19 cellular contexts compared by ENCODE assay signal in the genomic region with DNA sequence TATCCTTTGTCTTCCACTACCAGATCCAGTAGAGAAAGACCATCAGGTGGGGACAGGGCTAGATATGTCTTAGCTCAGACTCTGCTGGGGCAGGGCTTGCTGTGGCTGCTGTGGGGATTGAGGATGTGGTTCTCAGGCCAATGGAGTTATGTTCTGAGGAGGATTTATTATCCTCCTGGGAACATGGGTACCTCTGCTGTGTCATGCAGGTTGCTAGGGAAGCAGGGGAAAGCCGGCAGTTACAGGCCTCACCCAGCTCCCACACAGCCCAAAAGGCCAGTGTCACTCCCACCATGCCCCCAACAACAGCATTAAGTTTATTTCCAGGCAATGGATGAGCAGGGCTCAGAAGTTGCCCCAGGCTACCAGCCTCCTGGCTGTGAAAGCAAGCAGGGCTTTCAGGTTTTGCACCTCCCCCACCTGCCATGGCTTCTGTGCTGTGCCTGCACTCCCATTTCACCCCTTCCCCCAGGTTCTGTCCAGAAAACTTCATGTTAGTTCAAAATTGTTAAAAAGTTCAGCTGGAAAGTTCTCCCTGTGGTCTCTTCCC.
DNase-seq lines count a peak whose midpoint lies in the region; ATAC-seq and TF ChIP-seq lines count a peak whose summit lies in the region.
"Had no signal": no experiment of that assay in that cellular context is flagged by ENCODE, and none has a peak within 500 bp of the region (broad histone marks: within the 10 kb centered on the region; RNA-seq: fewer than 3 reads in every experiment).

No MANE protein-coding gene starts in this region.

- peaks cover 15% of the 10 kb centered on the region for H3K4me1 Mint-ChIP-seq in nephron progenitor cell
- H3K4me1 Mint-ChIP-seq in activated T-cell treated with anti-CD3 and anti-CD28 coated beads, Interleukin-2, amount 50 U/mL, for 4 hours (ENCODE audit: low read depth) = no peaks in the 10 kb centered on the region

- H3K4me1 ChIP-seq in HAP-1 = peaks cover 6% of the 10 kb centered on the region

- H3K4me3 Mint-ChIP-seq in nephron progenitor cell = no peak overlapping the region
- no peak overlapping the region for H3K4me3 Mint-ChIP-seq in activated T-cell treated with anti-CD3 and anti-CD28 coated beads, Interleukin-2, amount 50 U/mL, for 4 hours
- H3K4me3 Mint-ChIP-seq: CD4-positive, alpha-beta T cell had no signal

- peaks cover 5% of the 10 kb centered on the region for H3K9me3 Mint-ChIP-seq in nephron progenitor cell
- peaks cover 11% of the 10 kb centered on the region for H3K9me3 Mint-ChIP-seq in activated T-cell treated with anti-CD3 and anti-CD28 coated beads, Interleukin-2, amount 50 U/mL, for 4 hours

- DNase-seq in HAP-1 (ENCODE audit: low spot score in 2 of 2) (peak; percentile 4 to 45), T1000 (lab: John Stamatoyannopoulos, UW) (peak; percentile 15), nephron progenitor cell (peak; percentile 4), NCI-H2107 treated with DMSO at 0.1 percent for 48 hours (lab: John Stamatoyannopoulos, UW; ENCODE audit: unreplicated experiment) (no peak), superior temporal gyrus (ENCODE audit: extremely low spot score) (no peak), NCI-H1105 (lab: John Stamatoyannopoulos, UW) (no peak)
- DNase-seq in activated T-cell treated with anti-CD3 and anti-CD28 coated beads, Interleukin-2, amount 50 U/mL, for 4 hours = no peak
- DNase-seq: CD4-positive, alpha-beta T cell; COR-L47; DMS79; HCEC 1CT; IMR-90; NCI-H1694; NCI-H2081; NCI-H82; SIG-M5; SK-N-SH had no signal

- no peak overlapping the region for H3K4me3 ChIP-seq in HAP-1
- H3K4me3 ChIP-seq: GM12878 had no signal

- no peaks in the 10 kb centered on the region for H3K27me3 Mint-ChIP-seq in nephron progenitor cell (ENCODE audit: low read depth, poor library complexity)
- H3K27me3 Mint-ChIP-seq in activated T-cell treated with anti-CD3 and anti-CD28 coated beads, Interleukin-2, amount 50 U/mL, for 4 hours (ENCODE audit: low read depth) = no peaks in the 10 kb centered on the region
- H3K27me3 Mint-ChIP-seq: CD4-positive, alpha-beta T cell had no signal

- H3K36me3 Mint-ChIP-seq in nephron progenitor cell (ENCODE audit: low read depth) = no peaks in the 10 kb centered on the region
- no peaks in the 10 kb centered on the region for H3K36me3 Mint-ChIP-seq in activated T-cell treated with anti-CD3 and anti-CD28 coated beads, Interleukin-2, amount 50 U/mL, for 4 hours (ENCODE audit: insufficient read depth)

- in situ Hi-C loops in HAP-1 (cut with MboI; ENCODE audit: low sequenced_read_pairs) = no loop called here

- no peak for ATAC-seq in activated T-cell treated with anti-CD3 and anti-CD28 coated beads, Interleukin-2, amount 50 U/mL, for 4 hours
- ATAC-seq: GM12878, Panc1 had no signal

- peak overlapping the region; percentile 64 for H3K27ac Mint-ChIP-seq in nephron progenitor cell
- H3K27ac Mint-ChIP-seq: CD4-positive, alpha-beta T cell had no signal

- no peaks in the 10 kb centered on the region for H3K36me3 ChIP-seq in HAP-1 (replicated peaks)

- peaks cover 4% of the 10 kb centered on the region for H3K9me3 ChIP-seq in HAP-1
- H3K9me3 ChIP-seq: SK-N-SH had no signal

- no peaks in the 10 kb centered on the region for H3K27me3 ChIP-seq in HAP-1 (ENCODE audit: low read depth)

- TF ChIP-seq CTCF in nephron progenitor cell (IDR thresholded peaks at IDR 0.05) = no peak

Comparison
In these comparisons a context has a peak if more than half of its experiments do, and no peak if none do; other contexts are left out.
1. DNase-seq: peak in HAP-1 (2 of 2), T1000 (single experiment) and nephron progenitor cell (single experiment); none in NCI-H2107 treated with DMSO at 0.1 percent for 48 hours (single experiment), superior temporal gyrus (single experiment), NCI-H1105 (single experiment) and activated T-cell treated with anti-CD3 and anti-CD28 coated beads, Interleukin-2, amount 50 U/mL, for 4 hours (single experiment).